1 cellular context compared by ENCODE assay signal in the genomic region with DNA sequence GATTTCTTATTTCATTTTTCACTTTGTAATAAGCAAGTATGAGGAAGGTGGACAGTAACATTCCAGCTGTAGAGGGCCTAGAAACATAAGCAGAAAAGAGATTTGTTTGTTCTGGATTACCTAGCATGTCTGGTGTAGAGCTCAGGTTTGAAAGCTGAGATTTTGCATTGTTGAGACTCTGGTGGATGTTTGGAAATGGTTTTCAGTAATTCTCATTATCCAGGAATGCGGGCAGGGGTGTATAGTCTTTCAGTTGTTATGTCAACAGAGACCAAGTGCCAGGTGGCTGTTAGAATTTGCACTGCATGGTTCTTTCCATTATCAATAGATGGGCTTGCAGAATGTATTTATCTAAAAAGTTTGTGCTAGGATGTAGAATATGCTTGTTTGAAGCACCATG.
A peak's percentile ranks its signal among the peaks of the same experiment; 100 is the strongest.
TF ChIP-seq lines count a peak whose summit lies in the region.

No MANE protein-coding gene starts in this region.

TF ChIP-seq in HepG2, 621 proteins besides CTCF, POLR2A, EP300 and RAD21 (continued from another document):
- TF ChIP-seq SOX13 (IDR thresholded peaks at IDR 0.05) = no peak
- peak in 1 of 2 experiments; percentile 42; a peak in 1 of 4 replicates for TF ChIP-seq SOX13 (CRISPR knock-in tag; conservative IDR thresholded peaks at IDR 0.05 in 1 of 2, IDR thresholded peaks at IDR 0.05 in 1 of 2)
- TF ChIP-seq NCOA1 (CRISPR knock-in tag; IDR thresholded peaks at IDR 0.05) = no peak
- no peak for TF ChIP-seq ZNF550 (CRISPR knock-in tag; IDR thresholded peaks at IDR 0.05; ENCODE audit: borderline replicate concordance)
- TF ChIP-seq EEA1 (CRISPR knock-in tag; IDR thresholded peaks at IDR 0.05; ENCODE audit: borderline replicate concordance) = no peak
- TF ChIP-seq NR2F1 (CRISPR knock-in tag; IDR thresholded peaks at IDR 0.05) = no peak
- no peak for TF ChIP-seq TEAD2 (CRISPR knock-in tag; IDR thresholded peaks at IDR 0.05)
- no peak for TF ChIP-seq ZNF747 (CRISPR knock-in tag; IDR thresholded peaks at IDR 0.05; ENCODE audit: borderline replicate concordance)
- 0 out of 2 replicates have a peak, but pooled peaks have one; percentile 16 for TF ChIP-seq BCL6 (CRISPR knock-in tag; IDR thresholded peaks at IDR 0.05)
- TF ChIP-seq ZSCAN9 (CRISPR knock-in tag; IDR thresholded peaks at IDR 0.05; ENCODE audit: borderline replicate concordance) = no peak
- TF ChIP-seq HMG20B (CRISPR knock-in tag; conservative IDR thresholded peaks at IDR 0.05) = 0 out of 2 replicates have a peak, but pooled peaks have one; percentile 36
- TF ChIP-seq, protein P1, sequence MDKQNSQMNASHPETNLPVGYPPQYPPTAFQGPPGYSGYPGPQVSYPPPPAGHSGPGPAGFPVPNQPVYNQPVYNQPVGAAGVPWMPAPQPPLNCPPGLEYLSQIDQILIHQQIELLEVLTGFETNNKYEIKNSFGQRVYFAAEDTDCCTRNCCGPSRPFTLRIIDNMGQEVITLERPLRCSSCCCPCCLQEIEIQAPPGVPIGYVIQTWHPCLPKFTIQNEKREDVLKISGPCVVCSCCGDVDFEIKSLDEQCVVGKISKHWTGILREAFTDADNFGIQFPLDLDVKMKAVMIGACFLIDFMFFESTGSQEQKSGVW (CRISPR knock-in tag; IDR thresholded peaks at IDR 0.05; ENCODE audit: borderline replicate concordance) = no peak
- no peak for TF ChIP-seq PTBP1 (IDR thresholded peaks at IDR 0.05; ENCODE audit: low read depth, low read length, poor library complexity, severe bottlenecking)
- no peak for TF ChIP-seq GABPA (IDR thresholded peaks at IDR 0.05; ENCODE audit: low read depth, low read length)
- no peak for TF ChIP-seq GABPA (CRISPR knock-in tag; IDR thresholded peaks at IDR 0.05; ENCODE audit: low read depth)
- TF ChIP-seq ZNF598 (CRISPR knock-in tag; IDR thresholded peaks at IDR 0.05; ENCODE audit: borderline replicate concordance) = no peak
- TF ChIP-seq MED8 (CRISPR knock-in tag; IDR thresholded peaks at IDR 0.05; ENCODE audit: insufficient replicate concordance) = no peak
- TF ChIP-seq ZNF678 (CRISPR knock-in tag; IDR thresholded peaks at IDR 0.05) = no peak
- TF ChIP-seq ZNF484 (CRISPR knock-in tag; IDR thresholded peaks at IDR 0.05; ENCODE audit: borderline replicate concordance, low read depth) = no peak
- no peak for TF ChIP-seq ZMYM4 (CRISPR knock-in tag; IDR thresholded peaks at IDR 0.05)
- TF ChIP-seq, protein P2, sequence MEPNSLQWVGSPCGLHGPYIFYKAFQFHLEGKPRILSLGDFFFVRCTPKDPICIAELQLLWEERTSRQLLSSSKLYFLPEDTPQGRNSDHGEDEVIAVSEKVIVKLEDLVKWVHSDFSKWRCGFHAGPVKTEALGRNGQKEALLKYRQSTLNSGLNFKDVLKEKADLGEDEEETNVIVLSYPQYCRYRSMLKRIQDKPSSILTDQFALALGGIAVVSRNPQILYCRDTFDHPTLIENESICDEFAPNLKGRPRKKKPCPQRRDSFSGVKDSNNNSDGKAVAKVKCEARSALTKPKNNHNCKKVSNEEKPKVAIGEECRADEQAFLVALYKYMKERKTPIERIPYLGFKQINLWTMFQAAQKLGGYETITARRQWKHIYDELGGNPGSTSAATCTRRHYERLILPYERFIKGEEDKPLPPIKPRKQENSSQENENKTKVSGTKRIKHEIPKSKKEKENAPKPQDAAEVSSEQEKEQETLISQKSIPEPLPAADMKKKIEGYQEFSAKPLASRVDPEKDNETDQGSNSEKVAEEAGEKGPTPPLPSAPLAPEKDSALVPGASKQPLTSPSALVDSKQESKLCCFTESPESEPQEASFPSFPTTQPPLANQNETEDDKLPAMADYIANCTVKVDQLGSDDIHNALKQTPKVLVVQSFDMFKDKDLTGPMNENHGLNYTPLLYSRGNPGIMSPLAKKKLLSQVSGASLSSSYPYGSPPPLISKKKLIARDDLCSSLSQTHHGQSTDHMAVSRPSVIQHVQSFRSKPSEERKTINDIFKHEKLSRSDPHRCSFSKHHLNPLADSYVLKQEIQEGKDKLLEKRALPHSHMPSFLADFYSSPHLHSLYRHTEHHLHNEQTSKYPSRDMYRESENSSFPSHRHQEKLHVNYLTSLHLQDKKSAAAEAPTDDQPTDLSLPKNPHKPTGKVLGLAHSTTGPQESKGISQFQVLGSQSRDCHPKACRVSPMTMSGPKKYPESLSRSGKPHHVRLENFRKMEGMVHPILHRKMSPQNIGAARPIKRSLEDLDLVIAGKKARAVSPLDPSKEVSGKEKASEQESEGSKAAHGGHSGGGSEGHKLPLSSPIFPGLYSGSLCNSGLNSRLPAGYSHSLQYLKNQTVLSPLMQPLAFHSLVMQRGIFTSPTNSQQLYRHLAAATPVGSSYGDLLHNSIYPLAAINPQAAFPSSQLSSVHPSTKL (CRISPR knock-in tag; IDR thresholded peaks at IDR 0.05) = no peak
- TF ChIP-seq, protein P3, sequence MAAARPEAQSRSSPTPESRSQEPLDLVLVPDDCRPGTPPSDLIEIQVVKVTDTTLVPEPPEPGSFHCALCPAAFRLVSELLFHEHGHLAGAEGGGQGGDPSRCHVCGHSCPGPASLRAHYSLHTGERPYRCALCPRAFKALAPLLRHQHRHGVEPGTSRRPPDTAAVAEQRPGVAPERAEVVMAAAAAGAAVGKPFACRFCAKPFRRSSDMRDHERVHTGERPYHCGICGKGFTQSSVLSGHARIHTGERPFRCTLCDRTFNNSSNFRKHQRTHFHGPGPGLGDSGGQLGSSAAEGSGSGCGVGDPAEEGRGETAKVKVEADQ (CRISPR knock-in tag; IDR thresholded peaks at IDR 0.05; ENCODE audit: borderline replicate concordance) = no peak
- TF ChIP-seq, protein P4, sequence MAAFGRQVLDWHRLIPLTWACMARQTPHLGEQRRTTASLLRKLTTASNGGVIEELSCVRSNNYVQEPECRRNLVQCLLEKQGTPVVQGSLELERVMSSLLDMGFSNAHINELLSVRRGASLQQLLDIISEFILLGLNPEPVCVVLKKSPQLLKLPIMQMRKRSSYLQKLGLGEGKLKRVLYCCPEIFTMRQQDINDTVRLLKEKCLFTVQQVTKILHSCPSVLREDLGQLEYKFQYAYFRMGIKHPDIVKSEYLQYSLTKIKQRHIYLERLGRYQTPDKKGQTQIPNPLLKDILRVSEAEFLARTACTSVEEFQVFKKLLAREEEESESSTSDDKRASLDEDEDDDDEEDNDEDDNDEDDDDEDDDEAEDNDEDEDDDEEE (CRISPR knock-in tag; IDR thresholded peaks at IDR 0.05) = no peak
- peak; percentile 78 for TF ChIP-seq GFI1 (CRISPR knock-in tag; IDR thresholded peaks at IDR 0.05; ENCODE audit: borderline replicate concordance)
- TF ChIP-seq TEF (CRISPR knock-in tag; IDR thresholded peaks at IDR 0.05) = no peak
- no peak for TF ChIP-seq CREM (IDR thresholded peaks at IDR 0.05)
- TF ChIP-seq CREM (CRISPR knock-in tag; IDR thresholded peaks at IDR 0.05) = no peak
- TF ChIP-seq HOXA5 (CRISPR knock-in tag; IDR thresholded peaks at IDR 0.05) = no peak
- TF ChIP-seq, protein P5, sequence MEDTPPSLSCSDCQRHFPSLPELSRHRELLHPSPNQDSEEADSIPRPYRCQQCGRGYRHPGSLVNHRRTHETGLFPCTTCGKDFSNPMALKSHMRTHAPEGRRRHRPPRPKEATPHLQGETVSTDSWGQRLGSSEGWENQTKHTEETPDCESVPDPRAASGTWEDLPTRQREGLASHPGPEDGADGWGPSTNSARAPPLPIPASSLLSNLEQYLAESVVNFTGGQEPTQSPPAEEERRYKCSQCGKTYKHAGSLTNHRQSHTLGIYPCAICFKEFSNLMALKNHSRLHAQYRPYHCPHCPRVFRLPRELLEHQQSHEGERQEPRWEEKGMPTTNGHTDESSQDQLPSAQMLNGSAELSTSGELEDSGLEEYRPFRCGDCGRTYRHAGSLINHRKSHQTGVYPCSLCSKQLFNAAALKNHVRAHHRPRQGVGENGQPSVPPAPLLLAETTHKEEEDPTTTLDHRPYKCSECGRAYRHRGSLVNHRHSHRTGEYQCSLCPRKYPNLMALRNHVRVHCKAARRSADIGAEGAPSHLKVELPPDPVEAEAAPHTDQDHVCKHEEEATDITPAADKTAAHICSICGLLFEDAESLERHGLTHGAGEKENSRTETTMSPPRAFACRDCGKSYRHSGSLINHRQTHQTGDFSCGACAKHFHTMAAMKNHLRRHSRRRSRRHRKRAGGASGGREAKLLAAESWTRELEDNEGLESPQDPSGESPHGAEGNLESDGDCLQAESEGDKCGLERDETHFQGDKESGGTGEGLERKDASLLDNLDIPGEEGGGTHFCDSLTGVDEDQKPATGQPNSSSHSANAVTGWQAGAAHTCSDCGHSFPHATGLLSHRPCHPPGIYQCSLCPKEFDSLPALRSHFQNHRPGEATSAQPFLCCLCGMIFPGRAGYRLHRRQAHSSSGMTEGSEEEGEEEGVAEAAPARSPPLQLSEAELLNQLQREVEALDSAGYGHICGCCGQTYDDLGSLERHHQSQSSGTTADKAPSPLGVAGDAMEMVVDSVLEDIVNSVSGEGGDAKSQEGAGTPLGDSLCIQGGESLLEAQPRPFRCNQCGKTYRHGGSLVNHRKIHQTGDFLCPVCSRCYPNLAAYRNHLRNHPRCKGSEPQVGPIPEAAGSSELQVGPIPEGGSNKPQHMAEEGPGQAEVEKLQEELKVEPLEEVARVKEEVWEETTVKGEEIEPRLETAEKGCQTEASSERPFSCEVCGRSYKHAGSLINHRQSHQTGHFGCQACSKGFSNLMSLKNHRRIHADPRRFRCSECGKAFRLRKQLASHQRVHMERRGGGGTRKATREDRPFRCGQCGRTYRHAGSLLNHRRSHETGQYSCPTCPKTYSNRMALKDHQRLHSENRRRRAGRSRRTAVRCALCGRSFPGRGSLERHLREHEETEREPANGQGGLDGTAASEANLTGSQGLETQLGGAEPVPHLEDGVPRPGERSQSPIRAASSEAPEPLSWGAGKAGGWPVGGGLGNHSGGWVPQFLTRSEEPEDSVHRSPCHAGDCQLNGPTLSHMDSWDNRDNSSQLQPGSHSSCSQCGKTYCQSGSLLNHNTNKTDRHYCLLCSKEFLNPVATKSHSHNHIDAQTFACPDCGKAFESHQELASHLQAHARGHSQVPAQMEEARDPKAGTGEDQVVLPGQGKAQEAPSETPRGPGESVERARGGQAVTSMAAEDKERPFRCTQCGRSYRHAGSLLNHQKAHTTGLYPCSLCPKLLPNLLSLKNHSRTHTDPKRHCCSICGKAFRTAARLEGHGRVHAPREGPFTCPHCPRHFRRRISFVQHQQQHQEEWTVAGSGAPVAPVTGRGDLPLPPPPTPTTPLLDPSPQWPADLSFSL (CRISPR knock-in tag; IDR thresholded peaks at IDR 0.05) = no peak
- no peak for TF ChIP-seq SNAI1 (CRISPR knock-in tag; IDR thresholded peaks at IDR 0.05; ENCODE audit: borderline replicate concordance)
